ENCODE assay signal across 2 cellular contexts in genomic region chr11:36215688-36216050, GRCh38.
TF ChIP-seq lines count a peak whose summit lies in the region.

No MANE protein-coding gene starts in this region.

TF ChIP-seq in HepG2, 621 proteins besides CTCF, POLR2A, EP300 and RAD21 (continued from another document):
- TF ChIP-seq ZNF318 (CRISPR knock-in tag; IDR thresholded peaks at IDR 0.05) (no peak), KLF6 (CRISPR knock-in tag; IDR thresholded peaks at IDR 0.05) (no peak), MAFF (IDR thresholded peaks at IDR 0.05; ENCODE audit: low read depth, low read length) (peak; percentile 34; the same call in 1 of the 2 replicates), SMAD3 (CRISPR knock-in tag; IDR thresholded peaks at IDR 0.05) (no peak), ZNF225 (CRISPR knock-in tag; IDR thresholded peaks at IDR 0.05) (no peak), MAFK (conservative IDR thresholded peaks at IDR 0.05 in 1 of 2, IDR thresholded peaks at IDR 0.05 in 1 of 2; ENCODE audit: low read length in 2 of 2) (peak; percentile 54 to 76), ZBTB7A (CRISPR knock-in tag; IDR thresholded peaks at IDR 0.05) (no peak)

TF ChIP-seq in K562, 482 proteins besides CTCF, POLR2A, EP300 and RAD21 (continued from another document):
- no peak for TF ChIP-seq ZNF518B (CRISPR knock-in tag; IDR thresholded peaks at IDR 0.05)
- TF ChIP-seq ZNF655 (CRISPR knock-in tag; IDR thresholded peaks at IDR 0.05), result no peak
- no peak for TF ChIP-seq CBX5 (IDR thresholded peaks at IDR 0.05; ENCODE audit: borderline replicate concordance, low read depth)
- TF ChIP-seq MCM5 (IDR thresholded peaks at IDR 0.05; ENCODE audit: low read depth), result no peak
- TF ChIP-seq E2F5 (CRISPR knock-in tag; IDR thresholded peaks at IDR 0.05), result no peak
- TF ChIP-seq ARID4B (CRISPR knock-in tag; IDR thresholded peaks at IDR 0.05), result no peak
- TF ChIP-seq KLF6 (CRISPR knock-in tag; IDR thresholded peaks at IDR 0.05; ENCODE audit: borderline replicate concordance), result no peak
- peak; percentile 77 for TF ChIP-seq MAFG (tag; conservative IDR thresholded peaks at IDR 0.05)
- TF ChIP-seq C11orf30 (IDR thresholded peaks at IDR 0.05; ENCODE audit: low read depth), result peak; percentile 40; the same call in 1 of the 2 replicates
- no peak for TF ChIP-seq SRF (CRISPR knock-in tag; IDR thresholded peaks at IDR 0.05)
- TF ChIP-seq CTCFL (IDR thresholded peaks at IDR 0.05; ENCODE audit: borderline replicate concordance, insufficient read depth, low read depth, low read length, poor library complexity, severe bottlenecking), result no peak
- no peak for TF ChIP-seq MECOM (CRISPR knock-in tag; IDR thresholded peaks at IDR 0.05)
- TF ChIP-seq MAFK (IDR thresholded peaks at IDR 0.05; ENCODE audit: low read length), result 0 out of 2 replicates have a peak, but pooled peaks have one; percentile 8
- TF ChIP-seq NCOA1 (IDR thresholded peaks at IDR 0.05; ENCODE audit: low read depth), result no peak
- TF ChIP-seq ZNF143 (CRISPR knock-in tag; IDR thresholded peaks at IDR 0.05), result no peak
- TF ChIP-seq ZNF644 (tag; IDR thresholded peaks at IDR 0.05; ENCODE audit: low read depth), result no peak
- no peak for TF ChIP-seq TFAM (CRISPR knock-in tag; conservative IDR thresholded peaks at IDR 0.05)
- TF ChIP-seq CHD2 (IDR thresholded peaks at IDR 0.05; ENCODE audit: low read depth, low read length), result no peak
- TF ChIP-seq ZNF316 (IDR thresholded peaks at IDR 0.05), result peak; percentile 54
- no peak for TF ChIP-seq KAT2B (IDR thresholded peaks at IDR 0.05; ENCODE audit: low read depth, low read length)
